Comparison of ENCODE assay signal across 1 cellular context in the genomic region with DNA sequence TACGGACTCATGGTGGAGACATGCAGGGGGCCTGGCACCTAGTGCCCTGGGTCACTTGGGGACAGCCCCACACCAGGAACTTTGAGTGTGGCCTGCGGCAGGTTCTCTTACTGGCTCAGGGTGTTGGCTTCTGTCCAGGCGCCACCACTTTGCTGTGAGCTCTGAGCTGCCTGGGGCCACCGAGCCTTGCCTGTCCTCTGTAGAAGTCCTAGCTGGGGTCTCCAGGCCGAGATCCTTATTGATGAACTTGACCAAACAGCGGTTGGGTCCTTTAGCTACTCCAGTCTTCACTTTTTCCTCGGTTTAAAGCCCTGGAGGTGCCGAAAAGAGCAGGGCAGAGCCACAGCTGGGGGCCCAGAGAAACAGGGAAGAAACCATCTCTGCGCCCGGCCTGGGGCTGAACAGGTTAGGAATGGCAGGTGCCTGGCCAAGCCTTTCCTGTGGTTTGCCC.
TF ChIP-seq lines count a peak whose summit lies in the region.

No MANE protein-coding gene starts in this region.

TF ChIP-seq in GM12878, 131 proteins besides CTCF, POLR2A, EP300 and RAD21:
- TF ChIP-seq HDGF (IDR thresholded peaks at IDR 0.05) (no peak), RAD51 (IDR thresholded peaks at IDR 0.05) (no peak), ASH2L (IDR thresholded peaks at IDR 0.05; ENCODE audit: borderline replicate concordance, low read depth) (no peak), LARP7 (IDR thresholded peaks at IDR 0.05) (no peak), SMC3 (IDR thresholded peaks at IDR 0.05; ENCODE audit: borderline replicate concordance, low read length) (no peak), IRF4 (IDR thresholded peaks at IDR 0.05; ENCODE audit: low read depth, low read length) (no peak), YY1 (IDR thresholded peaks at IDR 0.05; ENCODE audit: low read depth, low read length) (no peak), HDAC6 (IDR thresholded peaks at IDR 0.05; ENCODE audit: unreplicated experiment) (no peak), MYB (IDR thresholded peaks at IDR 0.05; ENCODE audit: borderline replicate concordance, low read depth, low read length) (no peak), TCF12 (IDR thresholded peaks at IDR 0.05; ENCODE audit: low read depth, low read length) (no peak), STAT3 (IDR thresholded peaks at IDR 0.05; ENCODE audit: low read depth, low read length) (no peak), NFYA (IDR thresholded peaks at IDR 0.05; ENCODE audit: borderline replicate concordance, low read depth, low read length) (no peak), CREM (IDR thresholded peaks at IDR 0.05; ENCODE audit: low read depth) (no peak), NR2C1 (IDR thresholded peaks at IDR 0.05) (no peak), RBBP5 (conservative IDR thresholded peaks at IDR 0.05) (no peak)
- TF ChIP-seq, protein P1, sequence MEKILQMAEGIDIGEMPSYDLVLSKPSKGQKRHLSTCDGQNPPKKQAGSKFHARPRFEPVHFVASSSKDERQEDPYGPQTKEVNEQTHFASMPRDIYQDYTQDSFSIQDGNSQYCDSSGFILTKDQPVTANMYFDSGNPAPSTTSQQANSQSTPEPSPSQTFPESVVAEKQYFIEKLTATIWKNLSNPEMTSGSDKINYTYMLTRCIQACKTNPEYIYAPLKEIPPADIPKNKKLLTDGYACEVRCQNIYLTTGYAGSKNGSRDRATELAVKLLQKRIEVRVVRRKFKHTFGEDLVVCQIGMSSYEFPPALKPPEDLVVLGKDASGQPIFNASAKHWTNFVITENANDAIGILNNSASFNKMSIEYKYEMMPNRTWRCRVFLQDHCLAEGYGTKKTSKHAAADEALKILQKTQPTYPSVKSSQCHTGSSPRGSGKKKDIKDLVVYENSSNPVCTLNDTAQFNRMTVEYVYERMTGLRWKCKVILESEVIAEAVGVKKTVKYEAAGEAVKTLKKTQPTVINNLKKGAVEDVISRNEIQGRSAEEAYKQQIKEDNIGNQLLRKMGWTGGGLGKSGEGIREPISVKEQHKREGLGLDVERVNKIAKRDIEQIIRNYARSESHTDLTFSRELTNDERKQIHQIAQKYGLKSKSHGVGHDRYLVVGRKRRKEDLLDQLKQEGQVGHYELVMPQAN (conservative IDR thresholded peaks at IDR 0.05): no peak
- TF ChIP-seq, protein P2, sequence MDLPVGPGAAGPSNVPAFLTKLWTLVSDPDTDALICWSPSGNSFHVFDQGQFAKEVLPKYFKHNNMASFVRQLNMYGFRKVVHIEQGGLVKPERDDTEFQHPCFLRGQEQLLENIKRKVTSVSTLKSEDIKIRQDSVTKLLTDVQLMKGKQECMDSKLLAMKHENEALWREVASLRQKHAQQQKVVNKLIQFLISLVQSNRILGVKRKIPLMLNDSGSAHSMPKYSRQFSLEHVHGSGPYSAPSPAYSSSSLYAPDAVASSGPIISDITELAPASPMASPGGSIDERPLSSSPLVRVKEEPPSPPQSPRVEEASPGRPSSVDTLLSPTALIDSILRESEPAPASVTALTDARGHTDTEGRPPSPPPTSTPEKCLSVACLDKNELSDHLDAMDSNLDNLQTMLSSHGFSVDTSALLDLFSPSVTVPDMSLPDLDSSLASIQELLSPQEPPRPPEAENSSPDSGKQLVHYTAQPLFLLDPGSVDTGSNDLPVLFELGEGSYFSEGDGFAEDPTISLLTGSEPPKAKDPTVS (IDR thresholded peaks at IDR 0.05; ENCODE audit: low read depth, low read length): no peak
- TF ChIP-seq, protein P3, sequence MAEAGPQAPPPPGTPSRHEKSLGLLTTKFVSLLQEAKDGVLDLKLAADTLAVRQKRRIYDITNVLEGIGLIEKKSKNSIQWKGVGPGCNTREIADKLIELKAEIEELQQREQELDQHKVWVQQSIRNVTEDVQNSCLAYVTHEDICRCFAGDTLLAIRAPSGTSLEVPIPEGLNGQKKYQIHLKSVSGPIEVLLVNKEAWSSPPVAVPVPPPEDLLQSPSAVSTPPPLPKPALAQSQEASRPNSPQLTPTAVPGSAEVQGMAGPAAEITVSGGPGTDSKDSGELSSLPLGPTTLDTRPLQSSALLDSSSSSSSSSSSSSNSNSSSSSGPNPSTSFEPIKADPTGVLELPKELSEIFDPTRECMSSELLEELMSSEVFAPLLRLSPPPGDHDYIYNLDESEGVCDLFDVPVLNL (IDR thresholded peaks at IDR 0.05; ENCODE audit: low read depth, low read length): no peak
